25 cellular contexts compared by ENCODE assay signal in genomic region chr11:69427906-69428880, GRCh38. TPM values are rescaled to one million over a fixed set of nuclear protein-coding genes. Genes with fewer than 3 reads are reported as not detected.
"Had no signal": no experiment of that assay in that cellular context is flagged by ENCODE, and none has a peak within 500 bp of the region (broad histone marks: within the 10 kb centered on the region; RNA-seq: fewer than 3 reads in every experiment).

No MANE protein-coding gene starts in this region.

- H3K36me3 ChIP-seq: ascending aorta, gastroesophageal sphincter, heart left ventricle, neutrophil, upper lobe of left lung had no signal

- DNase-seq: activated CD4-positive, alpha-beta memory T cell treated with anti-CD3 and anti-CD28 coated beads for 36 hours; activated CD4-positive, alpha-beta T cell treated with anti-CD3 and anti-CD28 coated beads for 36 hours; activated CD8-positive, alpha-beta memory T cell treated with anti-CD3 and anti-CD28 coated beads, Interleukin-2, amount 10 ng/mL, durations not matched to agents 7 days and 5 days; activated naive CD4-positive, alpha-beta T cell; cortex of kidney; kidney glomerular epithelial cell; naive thymus-derived CD8-positive, alpha-beta T cell; stimulated activated CD4-positive, alpha-beta T cell treated with anti-CD3 and anti-CD28 coated beads, Interleukin-15, amount 100 ng/mL, for 24 hours; stimulated activated CD4-positive, alpha-beta T cell treated with anti-CD3 and anti-CD28 coated beads, Interleukin-2, amount 100 ng/mL, for 48 hours; stimulated activated naive CD8-positive, alpha-beta T cell treated with anti-CD3 and anti-CD28 coated beads, Interleukin-15, amount 100 ng/mL, for 72 hours; testis; upper lobe of left lung had no signal

- H3K4me1 ChIP-seq: ascending aorta, gastroesophageal sphincter, heart left ventricle, parathyroid adenoma, testis, upper lobe of left lung had no signal

- H3K4me3 ChIP-seq: ascending aorta, gastroesophageal sphincter, heart left ventricle, skin epidermis, testis, upper lobe of left lung had no signal

- H3K27me3 ChIP-seq: ascending aorta, heart left ventricle, neutrophil, testis, upper lobe of left lung had no signal

- ATAC-seq: activated CD4-positive, alpha-beta T cell treated with anti-CD3 and anti-CD28 coated beads for 36 hours; activated CD8-positive, alpha-beta memory T cell treated with anti-CD3 and anti-CD28 coated beads, Interleukin-2, amount 10 ng/mL, durations not matched to agents 7 days and 5 days; activated T-helper 17 cell treated with anti-CD3 and anti-CD28 coated beads, Interleukin-2, amount 50 U/mL, for 72 hours; esophagus mucosa; gastroesophageal sphincter; naive thymus-derived CD8-positive, alpha-beta T cell; stimulated activated naive CD8-positive, alpha-beta T cell treated with anti-CD3 and anti-CD28 coated beads, Interleukin-15, amount 100 ng/mL, for 72 hours had no signal

- H3K27ac Mint-ChIP-seq: activated CD4-positive, alpha-beta memory T cell treated with anti-CD3 and anti-CD28 coated beads for 36 hours; activated CD4-positive, alpha-beta T cell treated with anti-CD3 and anti-CD28 coated beads for 36 hours; activated CD8-positive, alpha-beta memory T cell treated with anti-CD3 and anti-CD28 coated beads, Interleukin-2, amount 10 ng/mL, durations not matched to agents 7 days and 5 days; activated T-helper 17 cell treated with anti-CD3 and anti-CD28 coated beads, Interleukin-2, amount 50 U/mL, for 72 hours; naive thymus-derived CD8-positive, alpha-beta T cell; stimulated activated naive CD8-positive, alpha-beta T cell treated with anti-CD3 and anti-CD28 coated beads, Interleukin-15, amount 100 ng/mL, for 72 hours; T-helper 2 cell treated with Interferon-gamma antibody and Interleukin-4, amounts not matched to agents 5 μg/mL and 100 μg/mL, for 36 hours; WTC11 had no signal

- H3K27ac ChIP-seq: ascending aorta, gastroesophageal sphincter, heart left ventricle, neutrophil, parathyroid adenoma, skin epidermis, testis, upper lobe of left lung had no signal

- H3K4me3 Mint-ChIP-seq: activated CD4-positive, alpha-beta memory T cell treated with anti-CD3 and anti-CD28 coated beads for 36 hours; activated CD4-positive, alpha-beta T cell treated with anti-CD3 and anti-CD28 coated beads for 36 hours; activated CD8-positive, alpha-beta memory T cell treated with anti-CD3 and anti-CD28 coated beads, Interleukin-2, amount 10 ng/mL, durations not matched to agents 7 days and 5 days; activated T-helper 17 cell treated with anti-CD3 and anti-CD28 coated beads, Interleukin-2, amount 50 U/mL, for 72 hours; naive thymus-derived CD8-positive, alpha-beta T cell; stimulated activated naive CD8-positive, alpha-beta T cell treated with anti-CD3 and anti-CD28 coated beads, Interleukin-15, amount 100 ng/mL, for 72 hours; T-helper 2 cell treated with Interferon-gamma antibody and Interleukin-4, amounts not matched to agents 5 μg/mL and 100 μg/mL, for 36 hours; WTC11 had no signal

- H3K36me3 Mint-ChIP-seq: activated CD8-positive, alpha-beta memory T cell treated with anti-CD3 and anti-CD28 coated beads, Interleukin-2, amount 10 ng/mL, durations not matched to agents 7 days and 5 days had no signal

- H3K9me3 ChIP-seq: neutrophil, testis had no signal

RNA-seq across cellular contexts. Expression of gene LINC01488, which starts 53.3 kb away (rescaled TPM):
- total RNA-seq: activated CD4-positive, alpha-beta memory T cell treated with anti-CD3 and anti-CD28 coated beads for 36 hours; activated CD4-positive, alpha-beta T cell treated with anti-CD3 and anti-CD28 coated beads for 36 hours; activated CD8-positive, alpha-beta memory T cell treated with anti-CD3 and anti-CD28 coated beads, Interleukin-2, amount 10 ng/mL, durations not matched to agents 7 days and 5 days; activated T-helper 17 cell treated with anti-CD3 and anti-CD28 coated beads, Interleukin-2, amount 50 U/mL, for 72 hours; ascending aorta; esophagus mucosa; gastroesophageal sphincter; lower leg skin; mesenteric fat pad; naive thymus-derived CD8-positive, alpha-beta T cell; renal cortical epithelial cell; testis; upper lobe of left lung; WTC11 had no signal
- polyA plus RNA-seq: naive thymus-derived CD8-positive, alpha-beta T cell had no signal
